ENCODE assay signal across 8 cellular contexts in the genomic region with DNA sequence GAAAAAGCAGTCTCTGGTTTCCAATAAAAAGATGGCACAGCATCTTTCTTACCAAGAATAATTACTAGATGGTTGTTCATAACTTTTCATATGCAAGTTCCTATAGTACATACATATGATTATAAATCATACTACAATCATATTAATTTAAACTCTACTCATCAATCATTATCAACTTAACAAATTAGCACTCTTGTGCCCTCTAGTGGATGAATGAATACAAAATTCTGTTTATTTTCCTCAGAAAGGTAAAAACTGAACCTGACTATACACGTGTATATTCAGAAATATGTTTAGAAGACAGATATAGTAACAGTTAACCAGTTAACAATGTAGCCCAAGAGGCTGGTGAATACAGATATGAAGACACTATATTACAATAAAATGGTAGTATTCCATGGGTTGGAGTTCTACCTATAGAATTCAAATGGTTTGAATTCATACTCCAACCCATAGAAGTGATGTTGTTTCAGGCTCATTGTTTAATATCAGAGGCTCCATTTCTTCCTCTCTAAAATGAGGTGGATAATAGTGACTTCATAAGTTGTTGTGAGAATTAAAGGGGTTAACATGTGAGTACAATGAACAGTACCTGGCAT.
DNase-seq lines count a peak whose midpoint lies in the region; ATAC-seq and TF ChIP-seq lines count a peak whose summit lies in the region.

No MANE protein-coding gene starts in this region.

- POLR2A ChIA-PET in CD8-positive, alpha-beta T cell (lab: Charles Lee), result no interaction called here

- no peaks in the 10 kb centered on the region for H3K36me3 ChIP-seq in CD8-positive, alpha-beta T cell (ENCODE audit: insufficient read depth, low read length)
- no peaks in the 10 kb centered on the region for H3K36me3 ChIP-seq in right lobe of liver

- peak; percentile 29 for TF ChIP-seq CTCF in CD8-positive, alpha-beta T cell (IDR thresholded peaks at IDR 0.05)
- peak; percentile 29 to 66 (median 64) for TF ChIP-seq CTCF in right lobe of liver (IDR thresholded peaks at IDR 0.05)

- no peaks in the 10 kb centered on the region for H3K27me3 Mint-ChIP-seq in CD8-positive, alpha-beta T cell (ENCODE audit: low read depth)
- H3K27me3 Mint-ChIP-seq in activated naive CD8-positive, alpha-beta T cell treated with anti-CD3 and anti-CD28 coated beads, Interleukin-2, amount 50 U/mL, for 24 hours, result no peaks in the 10 kb centered on the region

- no peak for TF ChIP-seq EP300 in Ishikawa (IDR thresholded peaks at IDR 0.05; ENCODE audit: borderline replicate concordance)

- no peak for TF ChIP-seq POLR2A in right lobe of liver (IDR thresholded peaks at IDR 0.05)

- no peak overlapping the region for H3K4me3 ChIP-seq in CD8-positive, alpha-beta T cell (ENCODE audit: low read depth, low read length)
- no peak overlapping the region for H3K4me3 ChIP-seq in right lobe of liver

- 0% methylated on average over 1 of the region's 1 CpG for WGBS in right lobe of liver (ENCODE audit: insufficient coverage, low coverage, low lambda C conversion rate, missing lambda C conversion rate)

- no peaks in the 10 kb centered on the region for H3K9me3 Mint-ChIP-seq in CD8-positive, alpha-beta T cell
- H3K9me3 Mint-ChIP-seq in activated naive CD8-positive, alpha-beta T cell treated with anti-CD3 and anti-CD28 coated beads, Interleukin-2, amount 50 U/mL, for 24 hours, result no peaks in the 10 kb centered on the region

- H3K27me3 ChIP-seq in CD8-positive, alpha-beta T cell (ENCODE audit: insufficient read depth, low read length), result no peaks in the 10 kb centered on the region
- H3K27me3 ChIP-seq in right lobe of liver, result no peaks in the 10 kb centered on the region

- no peaks in the 10 kb centered on the region for H3K36me3 Mint-ChIP-seq in CD8-positive, alpha-beta T cell
- no peaks in the 10 kb centered on the region for H3K36me3 Mint-ChIP-seq in activated naive CD8-positive, alpha-beta T cell treated with anti-CD3 and anti-CD28 coated beads, Interleukin-2, amount 50 U/mL, for 24 hours (ENCODE audit: low read depth)

- H3K4me1 Mint-ChIP-seq in CD8-positive, alpha-beta T cell (ENCODE audit: low read depth), result no peaks in the 10 kb centered on the region
- H3K4me1 Mint-ChIP-seq in activated naive CD8-positive, alpha-beta T cell treated with anti-CD3 and anti-CD28 coated beads, Interleukin-2, amount 50 U/mL, for 24 hours, result no peaks in the 10 kb centered on the region

- intact Hi-C loops in CD8-positive, alpha-beta T cell (cut with DNase I, micrococcal nuclease), result no loop called here
- intact Hi-C loops in right lobe of liver (cut with DNase I), result no loop called here

- no peak overlapping the region for H3K27ac ChIP-seq in CD8-positive, alpha-beta T cell (ENCODE audit: low read depth, low read length)
- H3K27ac ChIP-seq in right lobe of liver, result no peak overlapping the region

- CTCF ChIA-PET in CD8-positive, alpha-beta T cell (lab: Charles Lee), result no interaction called here

- H3K4me3 Mint-ChIP-seq in CD8-positive, alpha-beta T cell, result no peak overlapping the region
- H3K4me3 Mint-ChIP-seq in activated naive CD8-positive, alpha-beta T cell treated with anti-CD3 and anti-CD28 coated beads, Interleukin-2, amount 50 U/mL, for 24 hours, result no peak overlapping the region

- no peak for DNase-seq in CD8-positive, alpha-beta T cell
- DNase-seq in amniotic stem cell (lab: John Stamatoyannopoulos, UW) (peak; percentile 51), right lobe of liver (no peak), T1000 (lab: John Stamatoyannopoulos, UW) (no peak), NCI-H2107 treated with DMSO at 0.1 percent for 48 hours (lab: John Stamatoyannopoulos, UW; ENCODE audit: unreplicated experiment) (no peak), NCI-H2029 treated with DMSO at 0.1 percent for 48 hours (lab: John Stamatoyannopoulos, UW) (no peak)
- DNase-seq in activated naive CD8-positive, alpha-beta T cell treated with anti-CD3 and anti-CD28 coated beads, Interleukin-2, amount 50 U/mL, for 24 hours, result no peak

- H3K27ac Mint-ChIP-seq in CD8-positive, alpha-beta T cell, result no peak overlapping the region
- H3K27ac Mint-ChIP-seq in activated naive CD8-positive, alpha-beta T cell treated with anti-CD3 and anti-CD28 coated beads, Interleukin-2, amount 50 U/mL, for 24 hours, result no peak overlapping the region

- no peaks in the 10 kb centered on the region for H3K4me1 ChIP-seq in CD8-positive, alpha-beta T cell (ENCODE audit: insufficient read depth, low read length)
- H3K4me1 ChIP-seq in right lobe of liver, result no peaks in the 10 kb centered on the region

- peak; percentile 61 for TF ChIP-seq RAD21 in Ishikawa (IDR thresholded peaks at IDR 0.05; ENCODE audit: low read depth)

- no peaks in the 10 kb centered on the region for H3K9me3 ChIP-seq in CD8-positive, alpha-beta T cell (ENCODE audit: low read length)
- no peaks in the 10 kb centered on the region for H3K9me3 ChIP-seq in right lobe of liver

- ATAC-seq in CD8-positive, alpha-beta T cell, result no peak
- ATAC-seq in right lobe of liver, result peak in 1 of 4 donors; percentile 30
- ATAC-seq in activated naive CD8-positive, alpha-beta T cell treated with anti-CD3 and anti-CD28 coated beads, Interleukin-2, amount 50 U/mL, for 24 hours, result no peak

TF ChIP-seq in Ishikawa, 13 proteins besides CTCF, POLR2A, EP300 and RAD21:
- no peak for TF ChIP-seq CREB1 (IDR thresholded peaks at IDR 0.05; ENCODE audit: low read depth)
- no peak for TF ChIP-seq TEAD4 (IDR thresholded peaks at IDR 0.05)
- TF ChIP-seq TCF12 (IDR thresholded peaks at IDR 0.05; ENCODE audit: low read depth), result no peak
- no peak for TF ChIP-seq CEBPB (IDR thresholded peaks at IDR 0.05)
- no peak for TF ChIP-seq NFIC (IDR thresholded peaks at IDR 0.05)
- TF ChIP-seq, protein P1, sequence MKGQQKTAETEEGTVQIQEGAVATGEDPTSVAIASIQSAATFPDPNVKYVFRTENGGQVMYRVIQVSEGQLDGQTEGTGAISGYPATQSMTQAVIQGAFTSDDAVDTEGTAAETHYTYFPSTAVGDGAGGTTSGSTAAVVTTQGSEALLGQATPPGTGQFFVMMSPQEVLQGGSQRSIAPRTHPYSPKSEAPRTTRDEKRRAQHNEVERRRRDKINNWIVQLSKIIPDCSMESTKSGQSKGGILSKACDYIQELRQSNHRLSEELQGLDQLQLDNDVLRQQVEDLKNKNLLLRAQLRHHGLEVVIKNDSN (IDR thresholded peaks at IDR 0.05), result no peak
- no peak for TF ChIP-seq EGR1 (IDR thresholded peaks at IDR 0.05)
- no peak for TF ChIP-seq FOXM1 (IDR thresholded peaks at IDR 0.05; ENCODE audit: borderline replicate concordance, low read depth)
TF ChIP-seq in Ishikawa: peak in this region for 0.
